Comparison of ENCODE assay signal across 21 cellular contexts in the genomic region with DNA sequence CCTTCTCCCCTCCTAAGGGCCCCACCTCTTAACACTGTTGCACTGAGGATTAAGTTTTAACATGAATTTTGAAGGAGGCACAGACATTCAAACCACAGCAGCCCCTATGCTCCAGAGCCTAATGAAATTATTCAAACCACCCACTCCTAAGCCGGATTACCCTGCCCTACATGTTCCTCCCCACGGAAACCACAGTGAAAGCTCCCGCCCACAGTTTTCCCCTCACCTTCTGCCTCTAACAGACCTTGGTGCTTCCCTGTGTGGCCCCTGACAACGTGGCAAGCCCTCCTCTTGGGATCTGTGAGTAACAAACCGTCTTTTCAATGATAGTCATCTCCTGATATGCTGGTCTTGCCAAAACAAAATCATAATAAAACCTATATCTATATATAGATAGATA.
DNase-seq lines count a peak whose midpoint lies in the region; ATAC-seq lines count a peak whose summit lies in the region.
"Had no signal": no experiment of that assay in that cellular context is flagged by ENCODE, and none has a peak within 500 bp of the region (broad histone marks: within the 10 kb centered on the region; RNA-seq: fewer than 3 reads in every experiment).

No MANE protein-coding gene starts in this region.

- peak; percentile 40 for DNase-seq in activated CD4-positive, alpha-beta T cell treated with anti-CD3 and anti-CD28 coated beads for 48 hours
- DNase-seq in activated CD4-positive, alpha-beta T cell treated with anti-CD3 and anti-CD28 coated beads, Interleukin-2, amount 10 ng/mL, durations not matched to agents 7 days and 5 days = no peak
- DNase-seq in CD4-positive, alpha-beta memory T cell = no peak
- peak; percentile 3 to 8 for DNase-seq in activated T-cell treated with anti-CD3 and anti-CD28 coated beads, Interleukin-2, amount 50 U/mL, for 72 hours
- peak; percentile 22 for DNase-seq in stimulated activated CD4-positive, alpha-beta T cell treated with anti-CD3 and anti-CD28 coated beads, Interleukin-1b, Interleukin-23, amount 100 ng/mL, for 48 hours
- DNase-seq in NCI-H187 treated with DMSO at 0.1 percent for 48 hours (lab: John Stamatoyannopoulos, UW) = no peak
- DNase-seq in NCI-H345 treated with DMSO at 0.1 percent for 48 hours (lab: John Stamatoyannopoulos, UW; ENCODE audit: unreplicated experiment) = no peak
- DNase-seq: activated CD4-positive, CD25-positive, alpha-beta regulatory T cell treated with anti-CD3 and anti-CD28 coated beads, Interleukin-2, amount 50 U/mL, for 72 hours; heart right ventricle; immature natural killer cell; MG63; NCI-H1694; NCI-H446; NK-92 treated with Interleukin-12 subunit alpha and Interleukin-12 subunit beta, amount 100 ng/mL, for 24 hours; Peyer's patch; spleen; substantia nigra; T-helper 9 cell had no signal

- no peak overlapping the region for H3K27ac Mint-ChIP-seq in activated CD4-positive, alpha-beta T cell treated with anti-CD3 and anti-CD28 coated beads, Interleukin-2, amount 10 ng/mL, durations not matched to agents 7 days and 5 days
- H3K27ac Mint-ChIP-seq in CD4-positive, alpha-beta memory T cell = peak overlapping the region in 1 of 7 donors; percentile 62
- H3K27ac Mint-ChIP-seq in activated T-cell treated with anti-CD3 and anti-CD28 coated beads, Interleukin-2, amount 50 U/mL, for 72 hours = no peak overlapping the region

- no peaks in the 10 kb centered on the region for H3K27me3 ChIP-seq in CD4-positive, alpha-beta memory T cell (ENCODE audit: insufficient read depth, low read length)
- H3K27me3 ChIP-seq: cardiac muscle cell, heart right ventricle, MG63, Peyer's patch, spleen had no signal

- no peak overlapping the region for H3K27ac ChIP-seq in CD4-positive, alpha-beta memory T cell (ENCODE audit: low read depth, low read length)
- H3K27ac ChIP-seq: cardiac muscle cell, heart right ventricle, Peyer's patch, SK-N-MC had no signal

- POLR2A ChIA-PET in activated CD4-positive, alpha-beta T cell treated with anti-CD3 and anti-CD28 coated beads, Interleukin-2, amount 10 ng/mL, durations not matched to agents 7 days and 5 days (lab: Charles Lee) = no interaction called here
- POLR2A ChIA-PET in CD4-positive, alpha-beta memory T cell (lab: Charles Lee; ENCODE audit: partially characterized antibody) = no interaction called here

- no peak for ATAC-seq in activated T-cell treated with anti-CD3 and anti-CD28 coated beads, Interleukin-2, amount 50 U/mL, for 72 hours (replicated peaks in 1 of 2)
- no peak for ATAC-seq in activated CD4-positive, CD25-positive, alpha-beta regulatory T cell treated with anti-CD3 and anti-CD28 coated beads, Interleukin-2, amount 50 U/mL, for 24 hours

- peaks cover 4% of the 10 kb centered on the region for H3K27me3 Mint-ChIP-seq in activated CD4-positive, alpha-beta T cell treated with anti-CD3 and anti-CD28 coated beads, Interleukin-2, amount 10 ng/mL, durations not matched to agents 7 days and 5 days
- peaks cover 3 to 10% of the 10 kb centered on the region in 2 donors for H3K27me3 Mint-ChIP-seq in CD4-positive, alpha-beta memory T cell
- peaks cover 18% of the 10 kb centered on the region for H3K27me3 Mint-ChIP-seq in activated T-cell treated with anti-CD3 and anti-CD28 coated beads, Interleukin-2, amount 50 U/mL, for 72 hours (ENCODE audit: low read depth)

- H3K4me3 ChIP-seq in CD4-positive, alpha-beta memory T cell (ENCODE audit: low read length in 2 of 2) = no peak overlapping the region
- H3K4me3 ChIP-seq: cardiac muscle cell, heart right ventricle, MG63, Peyer's patch, SK-N-MC, spleen had no signal

- H3K36me3 Mint-ChIP-seq in activated CD4-positive, alpha-beta T cell treated with anti-CD3 and anti-CD28 coated beads, Interleukin-2, amount 10 ng/mL, durations not matched to agents 7 days and 5 days (ENCODE audit: low read depth) = no peaks in the 10 kb centered on the region
- no peaks in the 10 kb centered on the region for H3K36me3 Mint-ChIP-seq in CD4-positive, alpha-beta memory T cell
- no peaks in the 10 kb centered on the region for H3K36me3 Mint-ChIP-seq in activated T-cell treated with anti-CD3 and anti-CD28 coated beads, Interleukin-2, amount 50 U/mL, for 72 hours (ENCODE audit: insufficient read depth in 2 of 2)
- H3K36me3 Mint-ChIP-seq: immature natural killer cell had no signal

- peaks cover 17% of the 10 kb centered on the region for H3K4me1 ChIP-seq in CD4-positive, alpha-beta memory T cell (ENCODE audit: insufficient read depth, low read length)
- H3K4me1 ChIP-seq: Peyer's patch had no signal

- no peaks in the 10 kb centered on the region for H3K36me3 ChIP-seq in CD4-positive, alpha-beta memory T cell (ENCODE audit: insufficient read depth, low read length)
- H3K36me3 ChIP-seq: cardiac muscle cell, MG63, Peyer's patch, spleen had no signal

- no peaks in the 10 kb centered on the region for H3K9me3 Mint-ChIP-seq in activated CD4-positive, alpha-beta T cell treated with anti-CD3 and anti-CD28 coated beads, Interleukin-2, amount 10 ng/mL, durations not matched to agents 7 days and 5 days
- no peaks in the 10 kb centered on the region for H3K9me3 Mint-ChIP-seq in CD4-positive, alpha-beta memory T cell
- no peaks in the 10 kb centered on the region for H3K9me3 Mint-ChIP-seq in activated T-cell treated with anti-CD3 and anti-CD28 coated beads, Interleukin-2, amount 50 U/mL, for 72 hours

- CTCF ChIA-PET in activated CD4-positive, alpha-beta T cell treated with anti-CD3 and anti-CD28 coated beads, Interleukin-2, amount 10 ng/mL, durations not matched to agents 7 days and 5 days (lab: Charles Lee) = no interaction called here
- CTCF ChIA-PET in CD4-positive, alpha-beta memory T cell (lab: Charles Lee; ENCODE audit: partially characterized antibody) = no interaction called here

- intact Hi-C loops in CD4-positive, alpha-beta memory T cell (cut with micrococcal nuclease) = no loop called here

- H3K4me1 Mint-ChIP-seq in activated CD4-positive, alpha-beta T cell treated with anti-CD3 and anti-CD28 coated beads, Interleukin-2, amount 10 ng/mL, durations not matched to agents 7 days and 5 days = peaks cover 10% of the 10 kb centered on the region
- peaks cover 14 to 30% (median 22%) of the 10 kb centered on the region in 4 donors for H3K4me1 Mint-ChIP-seq in CD4-positive, alpha-beta memory T cell
- H3K4me1 Mint-ChIP-seq in activated T-cell treated with anti-CD3 and anti-CD28 coated beads, Interleukin-2, amount 50 U/mL, for 72 hours (ENCODE audit: low read depth) = peaks cover 24% of the 10 kb centered on the region

- no peak overlapping the region for H3K4me3 Mint-ChIP-seq in activated CD4-positive, alpha-beta T cell treated with anti-CD3 and anti-CD28 coated beads, Interleukin-2, amount 10 ng/mL, durations not matched to agents 7 days and 5 days
- H3K4me3 Mint-ChIP-seq in CD4-positive, alpha-beta memory T cell = peak overlapping the region in 5 of 8 donors; percentile 12 to 77 (median 48)
- no peak overlapping the region for H3K4me3 Mint-ChIP-seq in activated T-cell treated with anti-CD3 and anti-CD28 coated beads, Interleukin-2, amount 50 U/mL, for 72 hours
- H3K4me3 Mint-ChIP-seq: immature natural killer cell had no signal

- H3K9me3 ChIP-seq in CD4-positive, alpha-beta memory T cell (ENCODE audit: control insufficient read depth in 1 of 2, low read length in 2 of 2) = no peaks in the 10 kb centered on the region
- H3K9me3 ChIP-seq: heart right ventricle, MG63, Peyer's patch, spleen had no signal

Comparison
In these comparisons a context has a peak if more than half of its experiments do, and no peak if none do; other contexts are left out.
1. DNase-seq: peak in activated CD4-positive, alpha-beta T cell treated with anti-CD3 and anti-CD28 coated beads for 48 hours (single experiment), activated T-cell treated with anti-CD3 and anti-CD28 coated beads, Interleukin-2, amount 50 U/mL, for 72 hours (2 of 2) and stimulated activated CD4-positive, alpha-beta T cell treated with anti-CD3 and anti-CD28 coated beads, Interleukin-1b, Interleukin-23, amount 100 ng/mL, for 48 hours (single experiment); none in activated CD4-positive, alpha-beta T cell treated with anti-CD3 and anti-CD28 coated beads, Interleukin-2, amount 10 ng/mL, durations not matched to agents 7 days and 5 days (single experiment), CD4-positive, alpha-beta memory T cell (0 of 5), NCI-H187 treated with DMSO at 0.1 percent for 48 hours (single experiment) and NCI-H345 treated with DMSO at 0.1 percent for 48 hours (single experiment).
2. H3K4me3 Mint-ChIP-seq: peak in CD4-positive, alpha-beta memory T cell (5 of 8); none in activated CD4-positive, alpha-beta T cell treated with anti-CD3 and anti-CD28 coated beads, Interleukin-2, amount 10 ng/mL, durations not matched to agents 7 days and 5 days (single experiment) and activated T-cell treated with anti-CD3 and anti-CD28 coated beads, Interleukin-2, amount 50 U/mL, for 72 hours (0 of 2).